Comparison of ENCODE assay signal across 1 cellular context in the genomic region with DNA sequence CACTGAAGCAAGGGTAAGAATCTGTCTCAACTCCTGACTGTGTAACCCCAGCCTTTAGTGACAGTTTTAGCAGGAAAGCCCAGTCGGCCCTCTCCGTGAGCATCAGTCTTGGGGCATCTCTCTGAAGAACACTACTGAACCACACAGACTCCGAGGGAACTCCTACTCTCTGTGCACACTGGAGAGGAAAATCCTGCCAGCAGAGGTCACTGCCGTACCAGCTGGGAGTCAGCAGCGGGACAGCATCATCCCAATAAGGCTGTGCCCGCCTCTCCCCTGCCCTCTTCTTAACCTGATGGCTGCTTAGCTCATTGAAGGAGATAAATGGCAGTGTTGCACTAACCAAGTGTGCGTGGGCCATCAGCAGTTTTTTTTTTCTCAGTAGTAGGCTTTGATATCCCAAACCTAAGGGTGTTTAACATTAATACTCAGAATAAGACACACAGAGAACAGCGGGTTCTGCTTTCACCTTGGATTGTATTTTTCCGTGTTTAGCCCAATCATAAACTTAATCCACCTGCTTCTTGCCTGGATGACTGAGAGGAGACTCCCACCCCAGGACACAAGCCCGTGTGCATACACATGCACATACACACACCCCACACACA.
A peak's percentile ranks its signal among the peaks of the same experiment; 100 is the strongest.
TF ChIP-seq lines count a peak whose summit lies in the region.

No MANE protein-coding gene starts in this region.

TF ChIP-seq in GM12878, 131 proteins besides CTCF, POLR2A, EP300 and RAD21 (continued from another document):
- TF ChIP-seq, protein P1, sequence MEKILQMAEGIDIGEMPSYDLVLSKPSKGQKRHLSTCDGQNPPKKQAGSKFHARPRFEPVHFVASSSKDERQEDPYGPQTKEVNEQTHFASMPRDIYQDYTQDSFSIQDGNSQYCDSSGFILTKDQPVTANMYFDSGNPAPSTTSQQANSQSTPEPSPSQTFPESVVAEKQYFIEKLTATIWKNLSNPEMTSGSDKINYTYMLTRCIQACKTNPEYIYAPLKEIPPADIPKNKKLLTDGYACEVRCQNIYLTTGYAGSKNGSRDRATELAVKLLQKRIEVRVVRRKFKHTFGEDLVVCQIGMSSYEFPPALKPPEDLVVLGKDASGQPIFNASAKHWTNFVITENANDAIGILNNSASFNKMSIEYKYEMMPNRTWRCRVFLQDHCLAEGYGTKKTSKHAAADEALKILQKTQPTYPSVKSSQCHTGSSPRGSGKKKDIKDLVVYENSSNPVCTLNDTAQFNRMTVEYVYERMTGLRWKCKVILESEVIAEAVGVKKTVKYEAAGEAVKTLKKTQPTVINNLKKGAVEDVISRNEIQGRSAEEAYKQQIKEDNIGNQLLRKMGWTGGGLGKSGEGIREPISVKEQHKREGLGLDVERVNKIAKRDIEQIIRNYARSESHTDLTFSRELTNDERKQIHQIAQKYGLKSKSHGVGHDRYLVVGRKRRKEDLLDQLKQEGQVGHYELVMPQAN (conservative IDR thresholded peaks at IDR 0.05), result no peak
- TF ChIP-seq, protein P2, sequence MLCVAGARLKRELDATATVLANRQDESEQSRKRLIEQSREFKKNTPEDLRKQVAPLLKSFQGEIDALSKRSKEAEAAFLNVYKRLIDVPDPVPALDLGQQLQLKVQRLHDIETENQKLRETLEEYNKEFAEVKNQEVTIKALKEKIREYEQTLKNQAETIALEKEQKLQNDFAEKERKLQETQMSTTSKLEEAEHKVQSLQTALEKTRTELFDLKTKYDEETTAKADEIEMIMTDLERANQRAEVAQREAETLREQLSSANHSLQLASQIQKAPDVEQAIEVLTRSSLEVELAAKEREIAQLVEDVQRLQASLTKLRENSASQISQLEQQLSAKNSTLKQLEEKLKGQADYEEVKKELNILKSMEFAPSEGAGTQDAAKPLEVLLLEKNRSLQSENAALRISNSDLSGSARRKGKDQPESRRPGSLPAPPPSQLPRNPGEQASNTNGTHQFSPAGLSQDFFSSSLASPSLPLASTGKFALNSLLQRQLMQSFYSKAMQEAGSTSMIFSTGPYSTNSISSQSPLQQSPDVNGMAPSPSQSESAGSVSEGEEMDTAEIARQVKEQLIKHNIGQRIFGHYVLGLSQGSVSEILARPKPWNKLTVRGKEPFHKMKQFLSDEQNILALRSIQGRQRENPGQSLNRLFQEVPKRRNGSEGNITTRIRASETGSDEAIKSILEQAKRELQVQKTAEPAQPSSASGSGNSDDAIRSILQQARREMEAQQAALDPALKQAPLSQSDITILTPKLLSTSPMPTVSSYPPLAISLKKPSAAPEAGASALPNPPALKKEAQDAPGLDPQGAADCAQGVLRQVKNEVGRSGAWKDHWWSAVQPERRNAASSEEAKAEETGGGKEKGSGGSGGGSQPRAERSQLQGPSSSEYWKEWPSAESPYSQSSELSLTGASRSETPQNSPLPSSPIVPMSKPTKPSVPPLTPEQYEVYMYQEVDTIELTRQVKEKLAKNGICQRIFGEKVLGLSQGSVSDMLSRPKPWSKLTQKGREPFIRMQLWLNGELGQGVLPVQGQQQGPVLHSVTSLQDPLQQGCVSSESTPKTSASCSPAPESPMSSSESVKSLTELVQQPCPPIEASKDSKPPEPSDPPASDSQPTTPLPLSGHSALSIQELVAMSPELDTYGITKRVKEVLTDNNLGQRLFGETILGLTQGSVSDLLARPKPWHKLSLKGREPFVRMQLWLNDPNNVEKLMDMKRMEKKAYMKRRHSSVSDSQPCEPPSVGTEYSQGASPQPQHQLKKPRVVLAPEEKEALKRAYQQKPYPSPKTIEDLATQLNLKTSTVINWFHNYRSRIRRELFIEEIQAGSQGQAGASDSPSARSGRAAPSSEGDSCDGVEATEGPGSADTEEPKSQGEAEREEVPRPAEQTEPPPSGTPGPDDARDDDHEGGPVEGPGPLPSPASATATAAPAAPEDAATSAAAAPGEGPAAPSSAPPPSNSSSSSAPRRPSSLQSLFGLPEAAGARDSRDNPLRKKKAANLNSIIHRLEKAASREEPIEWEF (IDR thresholded peaks at IDR 0.05; ENCODE audit: insufficient replicate concordance, low read depth, low read length), result no peak
- TF ChIP-seq KAT2A (conservative IDR thresholded peaks at IDR 0.05; ENCODE audit: control insufficient read depth, low read depth, low read length) (no peak), NFYA (IDR thresholded peaks at IDR 0.05; ENCODE audit: borderline replicate concordance, low read depth, low read length) (no peak), CREM (IDR thresholded peaks at IDR 0.05; ENCODE audit: low read depth) (no peak), RCOR1 (conservative IDR thresholded peaks at IDR 0.05; ENCODE audit: low read depth, low read length) (no peak), ZNF622 (IDR thresholded peaks at IDR 0.05) (no peak), SREBF1 (IDR thresholded peaks at IDR 0.05; ENCODE audit: low read length) (no peak), JUND (IDR thresholded peaks at IDR 0.05; ENCODE audit: low read depth, low read length) (no peak), IRF4 (IDR thresholded peaks at IDR 0.05; ENCODE audit: low read depth, low read length) (0 out of 2 replicates have a peak, but pooled peaks have one; percentile 69)
